1 cellular context compared by ENCODE assay signal in genomic region chr6:31814677-31815024, GRCh38.
TF ChIP-seq lines count a peak whose summit lies in the region.

No MANE protein-coding gene starts in this region.

TF ChIP-seq in GM12878, 131 proteins besides CTCF, POLR2A, EP300 and RAD21 (continued from another document):
- TF ChIP-seq ZZZ3 (IDR thresholded peaks at IDR 0.05; ENCODE audit: control insufficient read depth, insufficient read length, low read depth) = no peak
- TF ChIP-seq ATF7 (IDR thresholded peaks at IDR 0.05; ENCODE audit: low read depth) = peak; percentile 29; the same call in 1 of the 2 replicates
- no peak for TF ChIP-seq CEBPZ (IDR thresholded peaks at IDR 0.05; ENCODE audit: low read depth, low read length)
- TF ChIP-seq, protein P1, sequence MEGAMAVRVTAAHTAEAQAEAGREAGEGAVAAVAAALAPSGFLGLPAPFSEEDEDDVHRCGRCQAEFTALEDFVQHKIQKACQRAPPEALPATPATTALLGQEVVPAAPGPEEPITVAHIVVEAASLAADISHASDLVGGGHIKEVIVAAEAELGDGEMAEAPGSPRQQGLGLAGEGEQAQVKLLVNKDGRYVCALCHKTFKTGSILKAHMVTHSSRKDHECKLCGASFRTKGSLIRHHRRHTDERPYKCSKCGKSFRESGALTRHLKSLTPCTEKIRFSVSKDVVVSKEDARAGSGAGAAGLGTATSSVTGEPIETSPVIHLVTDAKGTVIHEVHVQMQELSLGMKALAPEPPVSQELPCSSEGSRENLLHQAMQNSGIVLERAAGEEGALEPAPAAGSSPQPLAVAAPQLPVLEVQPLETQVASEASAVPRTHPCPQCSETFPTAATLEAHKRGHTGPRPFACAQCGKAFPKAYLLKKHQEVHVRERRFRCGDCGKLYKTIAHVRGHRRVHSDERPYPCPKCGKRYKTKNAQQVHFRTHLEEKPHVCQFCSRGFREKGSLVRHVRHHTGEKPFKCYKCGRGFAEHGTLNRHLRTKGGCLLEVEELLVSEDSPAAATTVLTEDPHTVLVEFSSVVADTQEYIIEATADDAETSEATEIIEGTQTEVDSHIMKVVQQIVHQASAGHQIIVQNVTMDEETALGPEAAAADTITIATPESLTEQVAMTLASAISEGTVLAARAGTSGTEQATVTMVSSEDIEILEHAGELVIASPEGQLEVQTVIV (IDR thresholded peaks at IDR 0.05; ENCODE audit: borderline replicate concordance, partially characterized antibody) = no peak
- no peak for TF ChIP-seq WRNIP1 (IDR thresholded peaks at IDR 0.05; ENCODE audit: borderline replicate concordance, low read depth, low read length)
- TF ChIP-seq HCFC1 (IDR thresholded peaks at IDR 0.05; ENCODE audit: low read length) = no peak
- no peak for TF ChIP-seq ZBED1 (IDR thresholded peaks at IDR 0.05; ENCODE audit: borderline replicate concordance)
- no peak for TF ChIP-seq USF1 (IDR thresholded peaks at IDR 0.05; ENCODE audit: borderline replicate concordance, extremely low read length, insufficient read depth, low read depth, low read length)
- TF ChIP-seq SREBF1 (IDR thresholded peaks at IDR 0.05; ENCODE audit: low read length) = no peak
- TF ChIP-seq RFX5 (IDR thresholded peaks at IDR 0.05; ENCODE audit: low read depth, low read length) = no peak
- TF ChIP-seq ZBTB40 (IDR thresholded peaks at IDR 0.05; ENCODE audit: borderline replicate concordance) = no peak
- TF ChIP-seq SMAD1 (IDR thresholded peaks at IDR 0.05; ENCODE audit: low read depth, partially characterized antibody) = no peak
- 0 out of 2 replicates have a peak, but pooled peaks have one; percentile 31 for TF ChIP-seq TAF1 (IDR thresholded peaks at IDR 0.05; ENCODE audit: borderline replicate concordance, low read depth, low read length)
- TF ChIP-seq ZBTB11 (CRISPR knock-in tag; IDR thresholded peaks at IDR 0.05) = no peak
- no peak for TF ChIP-seq CHD4 (IDR thresholded peaks at IDR 0.05)
- peak; percentile 87 for TF ChIP-seq IKZF2 (IDR thresholded peaks at IDR 0.05)
- TF ChIP-seq FOXM1 (IDR thresholded peaks at IDR 0.05; ENCODE audit: low read depth, low read length) = no peak
- no peak for TF ChIP-seq KLF5 (IDR thresholded peaks at IDR 0.05; ENCODE audit: partially characterized antibody)
- no peak for TF ChIP-seq TCF12 (IDR thresholded peaks at IDR 0.05; ENCODE audit: low read depth, low read length)
- no peak for TF ChIP-seq TBL1XR1 (IDR thresholded peaks at IDR 0.05; ENCODE audit: low read depth, low read length)
- peak in 1 of 2 experiments; percentile 44; a peak in 1 of 3 replicates for TF ChIP-seq EGR1 (IDR thresholded peaks at IDR 0.05; ENCODE audit: borderline replicate concordance in 1 of 2, low read depth in 2 of 2, low read length in 2 of 2)
